ENCODE assay signal across 1 cellular context in the genomic region with DNA sequence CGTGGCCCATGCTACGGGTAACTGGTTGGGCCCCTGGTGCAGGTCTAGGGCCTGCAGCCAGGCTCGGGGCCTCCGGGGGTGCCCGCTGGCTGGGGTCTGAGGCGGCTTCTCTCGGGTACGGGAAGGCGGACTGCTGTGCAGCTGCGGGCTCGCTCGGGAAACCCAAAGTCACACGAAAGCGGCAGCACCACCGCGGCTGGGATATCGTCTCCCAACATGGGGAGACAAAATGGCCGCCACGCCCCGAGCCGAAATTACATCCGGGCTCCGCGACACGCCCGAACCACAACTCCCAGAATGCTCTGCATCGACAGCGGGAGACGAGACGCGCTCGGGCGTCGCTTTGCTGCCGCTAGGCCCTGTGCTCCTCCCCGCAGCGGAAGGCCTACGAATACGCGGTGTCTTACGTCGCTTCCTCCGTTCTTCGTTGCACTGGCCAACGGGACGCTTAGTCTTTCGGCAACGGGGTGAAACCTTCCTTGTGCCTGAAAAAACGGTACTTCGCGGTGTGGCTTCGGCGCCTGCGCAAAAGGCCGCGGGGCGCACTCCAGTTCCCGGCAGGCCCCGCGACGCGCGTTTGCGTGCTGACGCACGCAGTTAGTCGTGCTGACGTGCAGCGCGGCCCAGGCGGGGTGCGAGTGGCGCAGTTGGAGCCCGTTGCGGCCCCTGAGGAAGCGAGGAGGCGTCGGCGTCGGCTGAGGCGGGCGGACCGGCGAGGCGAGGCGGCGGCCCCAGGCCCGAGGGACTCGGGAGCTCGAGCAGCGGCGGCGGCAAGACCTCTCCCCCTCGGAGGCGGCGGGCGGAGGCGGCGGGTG.
TF ChIP-seq lines count a peak whose summit lies in the region.

A gene (plus strand): TSS at position 604 of the 815 bp plus-strand sequence. CDS start 3,727 bp downstream, outside the sequence.

TF ChIP-seq in GM12878, 131 proteins besides CTCF, POLR2A, EP300 and RAD21 (continued from another document and continues in another):
- TF ChIP-seq, protein P1, sequence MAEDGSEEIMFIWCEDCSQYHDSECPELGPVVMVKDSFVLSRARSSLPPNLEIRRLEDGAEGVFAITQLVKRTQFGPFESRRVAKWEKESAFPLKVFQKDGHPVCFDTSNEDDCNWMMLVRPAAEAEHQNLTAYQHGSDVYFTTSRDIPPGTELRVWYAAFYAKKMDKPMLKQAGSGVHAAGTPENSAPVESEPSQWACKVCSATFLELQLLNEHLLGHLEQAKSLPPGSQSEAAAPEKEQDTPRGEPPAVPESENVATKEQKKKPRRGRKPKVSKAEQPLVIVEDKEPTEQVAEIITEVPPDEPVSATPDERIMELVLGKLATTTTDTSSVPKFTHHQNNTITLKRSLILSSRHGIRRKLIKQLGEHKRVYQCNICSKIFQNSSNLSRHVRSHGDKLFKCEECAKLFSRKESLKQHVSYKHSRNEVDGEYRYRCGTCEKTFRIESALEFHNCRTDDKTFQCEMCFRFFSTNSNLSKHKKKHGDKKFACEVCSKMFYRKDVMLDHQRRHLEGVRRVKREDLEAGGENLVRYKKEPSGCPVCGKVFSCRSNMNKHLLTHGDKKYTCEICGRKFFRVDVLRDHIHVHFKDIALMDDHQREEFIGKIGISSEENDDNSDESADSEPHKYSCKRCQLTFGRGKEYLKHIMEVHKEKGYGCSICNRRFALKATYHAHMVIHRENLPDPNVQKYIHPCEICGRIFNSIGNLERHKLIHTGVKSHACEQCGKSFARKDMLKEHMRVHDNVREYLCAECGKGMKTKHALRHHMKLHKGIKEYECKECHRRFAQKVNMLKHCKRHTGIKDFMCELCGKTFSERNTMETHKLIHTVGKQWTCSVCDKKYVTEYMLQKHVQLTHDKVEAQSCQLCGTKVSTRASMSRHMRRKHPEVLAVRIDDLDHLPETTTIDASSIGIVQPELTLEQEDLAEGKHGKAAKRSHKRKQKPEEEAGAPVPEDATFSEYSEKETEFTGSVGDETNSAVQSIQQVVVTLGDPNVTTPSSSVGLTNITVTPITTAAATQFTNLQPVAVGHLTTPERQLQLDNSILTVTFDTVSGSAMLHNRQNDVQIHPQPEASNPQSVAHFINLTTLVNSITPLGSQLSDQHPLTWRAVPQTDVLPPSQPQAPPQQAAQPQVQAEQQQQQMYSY (CRISPR knock-in tag; IDR thresholded peaks at IDR 0.05): no peak
- TF ChIP-seq HCFC1 (IDR thresholded peaks at IDR 0.05; ENCODE audit: low read length) (peak; percentile 93), RB1 (IDR thresholded peaks at IDR 0.05; ENCODE audit: borderline replicate concordance) (peak; percentile 78; the same call in 1 of the 2 replicates), NR2C1 (IDR thresholded peaks at IDR 0.05) (peak; percentile 84), DPF2 (IDR thresholded peaks at IDR 0.05) (no peak; the same call in none of the 2 replicates), WRNIP1 (IDR thresholded peaks at IDR 0.05; ENCODE audit: borderline replicate concordance, low read depth, low read length) (no peak; the same call in 1 of the 2 replicates), CHD1 (IDR thresholded peaks at IDR 0.05; ENCODE audit: low read depth, low read length) (no peak), SP1 (IDR thresholded peaks at IDR 0.05; ENCODE audit: low read depth, low read length) (no peak), NR2C2 (IDR thresholded peaks at IDR 0.05; ENCODE audit: borderline replicate concordance, control insufficient read depth, insufficient read length, low read depth) (no peak), CBX3 (IDR thresholded peaks at IDR 0.05; ENCODE audit: borderline replicate concordance, low read depth) (no peak), IKZF2 (IDR thresholded peaks at IDR 0.05) (no peak), ZSCAN29 (IDR thresholded peaks at IDR 0.05) (no peak; the same call in 1 of the 2 replicates), RBBP5 (conservative IDR thresholded peaks at IDR 0.05) (no peak), TBL1XR1 (IDR thresholded peaks at IDR 0.05; ENCODE audit: low read depth, low read length) (no peak), NFYA (IDR thresholded peaks at IDR 0.05; ENCODE audit: borderline replicate concordance, low read depth, low read length) (no peak), RAD51 (IDR thresholded peaks at IDR 0.05) (no peak), MTA2 (IDR thresholded peaks at IDR 0.05; ENCODE audit: low read depth) (no peak), SMAD1 (IDR thresholded peaks at IDR 0.05; ENCODE audit: low read depth, partially characterized antibody) (no peak), YY1 (IDR thresholded peaks at IDR 0.05; ENCODE audit: low read depth, low read length) (peak; percentile 99), CHD2 (IDR thresholded peaks at IDR 0.05; ENCODE audit: borderline replicate concordance, low read depth, low read length) (peak; percentile 29; the same call in 1 of the 2 replicates), IKZF1 (conservative IDR thresholded peaks at IDR 0.05) (peak; percentile 98), ZBED1 (IDR thresholded peaks at IDR 0.05; ENCODE audit: borderline replicate concordance) (no peak), EED (IDR thresholded peaks at IDR 0.05; ENCODE audit: low read depth) (0 out of 2 replicates have a peak, but pooled peaks have one; percentile 3), FOS (IDR thresholded peaks at IDR 0.05; ENCODE audit: borderline replicate concordance, extremely low read depth, insufficient read length) (no peak), GATAD2B (conservative IDR thresholded peaks at IDR 0.05; ENCODE audit: low read depth) (peak; percentile 70), RCOR1 (conservative IDR thresholded peaks at IDR 0.05; ENCODE audit: low read depth, low read length) (no peak), BCL11A (IDR thresholded peaks at IDR 0.05; ENCODE audit: low read depth, low read length) (no peak), SUPT20H (IDR thresholded peaks at IDR 0.05; ENCODE audit: borderline replicate concordance, control insufficient read depth, low read depth, low read length) (no peak), SREBF1 (IDR thresholded peaks at IDR 0.05; ENCODE audit: low read length) (peak; percentile 64; the same call in 1 of the 2 replicates), ZNF622 (IDR thresholded peaks at IDR 0.05) (no peak), BHLHE40 (IDR thresholded peaks at IDR 0.05; ENCODE audit: borderline replicate concordance in 1 of 2, low read depth in 2 of 2, low read length in 1 of 2) (peak; percentile 28 to 64; a peak in 2 of 4 replicates), JUND (IDR thresholded peaks at IDR 0.05; ENCODE audit: low read depth, low read length) (no peak)
- TF ChIP-seq, protein P2, sequence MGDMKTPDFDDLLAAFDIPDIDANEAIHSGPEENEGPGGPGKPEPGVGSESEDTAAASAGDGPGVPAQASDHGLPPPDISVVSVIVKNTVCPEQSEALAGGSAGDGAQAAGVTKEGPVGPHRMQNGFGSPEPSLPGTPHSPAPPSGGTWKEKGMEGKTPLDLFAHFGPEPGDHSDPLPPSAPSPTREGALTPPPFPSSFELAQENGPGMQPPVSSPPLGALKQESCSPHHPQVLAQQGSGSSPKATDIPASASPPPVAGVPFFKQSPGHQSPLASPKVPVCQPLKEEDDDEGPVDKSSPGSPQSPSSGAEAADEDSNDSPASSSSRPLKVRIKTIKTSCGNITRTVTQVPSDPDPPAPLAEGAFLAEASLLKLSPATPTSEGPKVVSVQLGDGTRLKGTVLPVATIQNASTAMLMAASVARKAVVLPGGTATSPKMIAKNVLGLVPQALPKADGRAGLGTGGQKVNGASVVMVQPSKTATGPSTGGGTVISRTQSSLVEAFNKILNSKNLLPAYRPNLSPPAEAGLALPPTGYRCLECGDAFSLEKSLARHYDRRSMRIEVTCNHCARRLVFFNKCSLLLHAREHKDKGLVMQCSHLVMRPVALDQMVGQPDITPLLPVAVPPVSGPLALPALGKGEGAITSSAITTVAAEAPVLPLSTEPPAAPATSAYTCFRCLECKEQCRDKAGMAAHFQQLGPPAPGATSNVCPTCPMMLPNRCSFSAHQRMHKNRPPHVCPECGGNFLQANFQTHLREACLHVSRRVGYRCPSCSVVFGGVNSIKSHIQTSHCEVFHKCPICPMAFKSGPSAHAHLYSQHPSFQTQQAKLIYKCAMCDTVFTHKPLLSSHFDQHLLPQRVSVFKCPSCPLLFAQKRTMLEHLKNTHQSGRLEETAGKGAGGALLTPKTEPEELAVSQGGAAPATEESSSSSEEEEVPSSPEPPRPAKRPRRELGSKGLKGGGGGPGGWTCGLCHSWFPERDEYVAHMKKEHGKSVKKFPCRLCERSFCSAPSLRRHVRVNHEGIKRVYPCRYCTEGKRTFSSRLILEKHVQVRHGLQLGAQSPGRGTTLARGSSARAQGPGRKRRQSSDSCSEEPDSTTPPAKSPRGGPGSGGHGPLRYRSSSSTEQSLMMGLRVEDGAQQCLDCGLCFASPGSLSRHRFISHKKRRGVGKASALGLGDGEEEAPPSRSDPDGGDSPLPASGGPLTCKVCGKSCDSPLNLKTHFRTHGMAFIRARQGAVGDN (IDR thresholded peaks at IDR 0.05): peak; percentile 98
- TF ChIP-seq, protein P3, sequence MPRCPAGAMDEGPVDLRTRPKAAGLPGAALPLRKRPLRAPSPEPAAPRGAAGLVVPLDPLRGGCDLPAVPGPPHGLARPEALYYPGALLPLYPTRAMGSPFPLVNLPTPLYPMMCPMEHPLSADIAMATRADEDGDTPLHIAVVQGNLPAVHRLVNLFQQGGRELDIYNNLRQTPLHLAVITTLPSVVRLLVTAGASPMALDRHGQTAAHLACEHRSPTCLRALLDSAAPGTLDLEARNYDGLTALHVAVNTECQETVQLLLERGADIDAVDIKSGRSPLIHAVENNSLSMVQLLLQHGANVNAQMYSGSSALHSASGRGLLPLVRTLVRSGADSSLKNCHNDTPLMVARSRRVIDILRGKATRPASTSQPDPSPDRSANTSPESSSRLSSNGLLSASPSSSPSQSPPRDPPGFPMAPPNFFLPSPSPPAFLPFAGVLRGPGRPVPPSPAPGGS (IDR thresholded peaks at IDR 0.05; ENCODE audit: borderline replicate concordance, insufficient read depth, low read depth, low read length, poor library complexity, severe bottlenecking): no peak
- TF ChIP-seq, protein P4, sequence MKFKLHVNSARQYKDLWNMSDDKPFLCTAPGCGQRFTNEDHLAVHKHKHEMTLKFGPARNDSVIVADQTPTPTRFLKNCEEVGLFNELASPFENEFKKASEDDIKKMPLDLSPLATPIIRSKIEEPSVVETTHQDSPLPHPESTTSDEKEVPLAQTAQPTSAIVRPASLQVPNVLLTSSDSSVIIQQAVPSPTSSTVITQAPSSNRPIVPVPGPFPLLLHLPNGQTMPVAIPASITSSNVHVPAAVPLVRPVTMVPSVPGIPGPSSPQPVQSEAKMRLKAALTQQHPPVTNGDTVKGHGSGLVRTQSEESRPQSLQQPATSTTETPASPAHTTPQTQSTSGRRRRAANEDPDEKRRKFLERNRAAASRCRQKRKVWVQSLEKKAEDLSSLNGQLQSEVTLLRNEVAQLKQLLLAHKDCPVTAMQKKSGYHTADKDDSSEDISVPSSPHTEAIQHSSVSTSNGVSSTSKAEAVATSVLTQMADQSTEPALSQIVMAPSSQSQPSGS (IDR thresholded peaks at IDR 0.05; ENCODE audit: low read length): no peak
- TF ChIP-seq, protein P5, sequence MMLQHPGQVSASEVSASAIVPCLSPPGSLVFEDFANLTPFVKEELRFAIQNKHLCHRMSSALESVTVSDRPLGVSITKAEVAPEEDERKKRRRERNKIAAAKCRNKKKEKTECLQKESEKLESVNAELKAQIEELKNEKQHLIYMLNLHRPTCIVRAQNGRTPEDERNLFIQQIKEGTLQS (IDR thresholded peaks at IDR 0.05; ENCODE audit: borderline replicate concordance, extremely low read depth, low read depth, low read length): no peak
- TF ChIP-seq, protein P6, sequence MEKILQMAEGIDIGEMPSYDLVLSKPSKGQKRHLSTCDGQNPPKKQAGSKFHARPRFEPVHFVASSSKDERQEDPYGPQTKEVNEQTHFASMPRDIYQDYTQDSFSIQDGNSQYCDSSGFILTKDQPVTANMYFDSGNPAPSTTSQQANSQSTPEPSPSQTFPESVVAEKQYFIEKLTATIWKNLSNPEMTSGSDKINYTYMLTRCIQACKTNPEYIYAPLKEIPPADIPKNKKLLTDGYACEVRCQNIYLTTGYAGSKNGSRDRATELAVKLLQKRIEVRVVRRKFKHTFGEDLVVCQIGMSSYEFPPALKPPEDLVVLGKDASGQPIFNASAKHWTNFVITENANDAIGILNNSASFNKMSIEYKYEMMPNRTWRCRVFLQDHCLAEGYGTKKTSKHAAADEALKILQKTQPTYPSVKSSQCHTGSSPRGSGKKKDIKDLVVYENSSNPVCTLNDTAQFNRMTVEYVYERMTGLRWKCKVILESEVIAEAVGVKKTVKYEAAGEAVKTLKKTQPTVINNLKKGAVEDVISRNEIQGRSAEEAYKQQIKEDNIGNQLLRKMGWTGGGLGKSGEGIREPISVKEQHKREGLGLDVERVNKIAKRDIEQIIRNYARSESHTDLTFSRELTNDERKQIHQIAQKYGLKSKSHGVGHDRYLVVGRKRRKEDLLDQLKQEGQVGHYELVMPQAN (conservative IDR thresholded peaks at IDR 0.05): peak; percentile 83
- TF ChIP-seq, protein P7, sequence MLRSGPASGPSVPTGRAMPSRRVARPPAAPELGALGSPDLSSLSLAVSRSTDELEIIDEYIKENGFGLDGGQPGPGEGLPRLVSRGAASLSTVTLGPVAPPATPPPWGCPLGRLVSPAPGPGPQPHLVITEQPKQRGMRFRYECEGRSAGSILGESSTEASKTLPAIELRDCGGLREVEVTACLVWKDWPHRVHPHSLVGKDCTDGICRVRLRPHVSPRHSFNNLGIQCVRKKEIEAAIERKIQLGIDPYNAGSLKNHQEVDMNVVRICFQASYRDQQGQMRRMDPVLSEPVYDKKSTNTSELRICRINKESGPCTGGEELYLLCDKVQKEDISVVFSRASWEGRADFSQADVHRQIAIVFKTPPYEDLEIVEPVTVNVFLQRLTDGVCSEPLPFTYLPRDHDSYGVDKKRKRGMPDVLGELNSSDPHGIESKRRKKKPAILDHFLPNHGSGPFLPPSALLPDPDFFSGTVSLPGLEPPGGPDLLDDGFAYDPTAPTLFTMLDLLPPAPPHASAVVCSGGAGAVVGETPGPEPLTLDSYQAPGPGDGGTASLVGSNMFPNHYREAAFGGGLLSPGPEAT (IDR thresholded peaks at IDR 0.05; ENCODE audit: low read depth): peak; percentile 91
- TF ChIP-seq, protein P8, sequence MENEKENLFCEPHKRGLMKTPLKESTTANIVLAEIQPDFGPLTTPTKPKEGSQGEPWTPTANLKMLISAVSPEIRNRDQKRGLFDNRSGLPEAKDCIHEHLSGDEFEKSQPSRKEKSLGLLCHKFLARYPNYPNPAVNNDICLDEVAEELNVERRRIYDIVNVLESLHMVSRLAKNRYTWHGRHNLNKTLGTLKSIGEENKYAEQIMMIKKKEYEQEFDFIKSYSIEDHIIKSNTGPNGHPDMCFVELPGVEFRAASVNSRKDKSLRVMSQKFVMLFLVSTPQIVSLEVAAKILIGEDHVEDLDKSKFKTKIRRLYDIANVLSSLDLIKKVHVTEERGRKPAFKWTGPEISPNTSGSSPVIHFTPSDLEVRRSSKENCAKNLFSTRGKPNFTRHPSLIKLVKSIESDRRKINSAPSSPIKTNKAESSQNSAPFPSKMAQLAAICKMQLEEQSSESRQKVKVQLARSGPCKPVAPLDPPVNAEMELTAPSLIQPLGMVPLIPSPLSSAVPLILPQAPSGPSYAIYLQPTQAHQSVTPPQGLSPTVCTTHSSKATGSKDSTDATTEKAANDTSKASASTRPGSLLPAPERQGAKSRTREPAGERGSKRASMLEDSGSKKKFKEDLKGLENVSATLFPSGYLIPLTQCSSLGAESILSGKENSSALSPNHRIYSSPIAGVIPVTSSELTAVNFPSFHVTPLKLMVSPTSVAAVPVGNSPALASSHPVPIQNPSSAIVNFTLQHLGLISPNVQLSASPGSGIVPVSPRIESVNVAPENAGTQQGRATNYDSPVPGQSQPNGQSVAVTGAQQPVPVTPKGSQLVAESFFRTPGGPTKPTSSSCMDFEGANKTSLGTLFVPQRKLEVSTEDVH (IDR thresholded peaks at IDR 0.05; ENCODE audit: low read depth, partially characterized antibody): no peak
- TF ChIP-seq, protein P9, sequence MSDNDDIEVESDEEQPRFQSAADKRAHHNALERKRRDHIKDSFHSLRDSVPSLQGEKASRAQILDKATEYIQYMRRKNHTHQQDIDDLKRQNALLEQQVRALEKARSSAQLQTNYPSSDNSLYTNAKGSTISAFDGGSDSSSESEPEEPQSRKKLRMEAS (IDR thresholded peaks at IDR 0.05; ENCODE audit: low read depth, low read length): peak; percentile 65; the same call in 1 of the 2 replicates
